ENCODE assay signal across 30 cellular contexts in genomic region chr12:5787828-5788227, GRCh38.
"Had no signal": no experiment of that assay in that cellular context is flagged by ENCODE, and none has a peak within 500 bp of the region (broad histone marks: within the 10 kb centered on the region; RNA-seq: fewer than 3 reads in every experiment).

No MANE protein-coding gene starts in this region.

- H3K27me3 ChIP-seq: brain microvascular endothelial cell had no signal

- H3K4me1 ChIP-seq: gastroesophageal sphincter had no signal

- ATAC-seq: activated CD4-positive, CD25-positive, alpha-beta regulatory T cell treated with anti-CD3 and anti-CD28 coated beads, Interleukin-2, amount 50 U/mL, for 24 hours; activated CD8-positive, alpha-beta T cell treated with anti-CD3 and anti-CD28 coated beads for 36 hours; activated T-cell treated with anti-CD3 and anti-CD28 coated beads, Interleukin-2, amount 50 U/mL, for 4 hours; activated T-helper 17 cell treated with anti-CD3 and anti-CD28 coated beads, Interleukin-2, amount 50 U/mL, for 72 hours; effector memory CD8-positive, alpha-beta T cell; gastroesophageal sphincter had no signal

- H3K27ac ChIP-seq: brain microvascular endothelial cell, epithelial cell of prostate, esophagus squamous epithelium, gastroesophageal sphincter, VCaP had no signal

- H3K9me3 ChIP-seq: esophagus squamous epithelium, gastroesophageal sphincter had no signal

- H3K36me3 ChIP-seq: brain microvascular endothelial cell, esophagus squamous epithelium, gastroesophageal sphincter had no signal

- FAIRE-seq: astrocyte, endometrium, endothelial cell of umbilical vein, TTC549 had no signal

- DNase-seq: activated B cell treated with CpG ODN at 0.5 μM for 24 hours; activated CD4-positive, alpha-beta T cell treated with anti-CD3 and anti-CD28 coated beads for 48 hours; activated CD4-positive, alpha-beta T cell treated with anti-CD3 and anti-CD28 coated beads, Interleukin-2, amount 50 U/mL, for 1 hour; activated CD4-positive, alpha-beta T cell treated with anti-CD3 and anti-CD28 coated beads, Interleukin-2, amount 50 U/mL, for 48 hours; activated CD8-positive, alpha-beta memory T cell treated with anti-CD3 and anti-CD28 coated beads for 24 hours; activated CD8-positive, alpha-beta T cell treated with anti-CD3 and anti-CD28 coated beads for 36 hours; activated effector memory CD4-positive, alpha-beta T cell treated with Interleukin-2 at 50 U/mL for 16 hours; activated gamma-delta T cell treated with Interleukin-2 at 50 U/mL for 16 hours; activated naive CD4-positive, alpha-beta T cell treated with anti-CD3 and anti-CD28 coated beads, Interleukin-2, amount 50 U/mL, for 16 hours; activated naive CD4-positive, alpha-beta T cell treated with Interleukin-2 at 50 U/mL for 16 hours; activated T-cell treated with anti-CD3 and anti-CD28 coated beads, Interleukin-2, amount 50 U/mL, for 4 hours; amniotic stem cell; anterior cingulate cortex; brain microvascular endothelial cell; cortex of kidney; dermis blood vessel endothelial cell; effector CD4-positive, alpha-beta T cell; effector memory CD8-positive, alpha-beta T cell; esophagus squamous epithelium; foreskin melanocyte; T-helper 2 cell had no signal

- H3K4me3 ChIP-seq: esophagus squamous epithelium, gastroesophageal sphincter had no signal
